Comparison of ENCODE assay signal across 9 cellular contexts in genomic region chr10:5840314-5841307, GRCh38.
A peak's percentile ranks its signal among the peaks of the same experiment; 100 is the strongest.
DNase-seq lines count a peak whose midpoint lies in the region; ATAC-seq lines count a peak whose summit lies in the region.
"Had no signal": no experiment of that assay in that cellular context is flagged by ENCODE, and none has a peak within 500 bp of the region (broad histone marks: within the 10 kb centered on the region; RNA-seq: fewer than 3 reads in every experiment).

No MANE protein-coding gene starts in this region.

- H3K27ac ChIP-seq in effector memory CD4-positive, alpha-beta T cell (ENCODE audit: insufficient read depth, low read length, poor library complexity, severe bottlenecking) = no peak overlapping the region
- H3K27ac ChIP-seq: VCaP had no signal

- ATAC-seq in GM19025 (IDR thresholded peaks at IDR 0.05; ENCODE audit: low read depth, unreplicated experiment) (peak; percentile 84), HG02943 (IDR thresholded peaks at IDR 0.05; ENCODE audit: low read depth, unreplicated experiment) (peak; percentile 90)

- peak; percentile 23 for DNase-seq in T1000 (lab: John Stamatoyannopoulos, UW)
- peak; percentile 66 for DNase-seq in iPS-NIHi7 (ENCODE audit: extremely low spot score)
- DNase-seq in SIG-M5 (lab: John Stamatoyannopoulos, UW) = no peak
- no peak for DNase-seq in effector memory CD4-positive, alpha-beta T cell
- DNase-seq in NCI-H146 (lab: John Stamatoyannopoulos, UW) = no peak
- no peak for DNase-seq in NCI-H146 treated with DMSO at 0.1 percent for 48 hours (lab: John Stamatoyannopoulos, UW; ENCODE audit: unreplicated experiment)

- H3K4me1 ChIP-seq in effector memory CD4-positive, alpha-beta T cell (ENCODE audit: control insufficient read depth, insufficient read depth, low read length, poor library complexity, severe bottlenecking) = no peaks in the 10 kb centered on the region

- no peak overlapping the region for H3K4me3 ChIP-seq in effector memory CD4-positive, alpha-beta T cell (ENCODE audit: insufficient read depth, low read depth, low read length, poor library complexity, severe bottlenecking)

- no peaks in the 10 kb centered on the region for H3K36me3 ChIP-seq in effector memory CD4-positive, alpha-beta T cell (ENCODE audit: control insufficient read depth, insufficient read depth, low read length)

- no peaks in the 10 kb centered on the region for H3K27me3 ChIP-seq in effector memory CD4-positive, alpha-beta T cell (replicated peaks; ENCODE audit: control insufficient read depth, insufficient read depth, low read length, poor library complexity, severe bottlenecking)

- no peaks in the 10 kb centered on the region for H3K9me3 ChIP-seq in effector memory CD4-positive, alpha-beta T cell (ENCODE audit: control insufficient read depth, low read length)

Comparison
In these comparisons a context has a peak if more than half of its experiments do, and no peak if none do; other contexts are left out.
1. DNase-seq: peak in T1000 (single experiment) and iPS-NIHi7 (single experiment); none in SIG-M5 (single experiment), effector memory CD4-positive, alpha-beta T cell (0 of 3), NCI-H146 (single experiment) and NCI-H146 treated with DMSO at 0.1 percent for 48 hours (single experiment).